ENCODE assay signal across 18 cellular contexts in the genomic region with DNA sequence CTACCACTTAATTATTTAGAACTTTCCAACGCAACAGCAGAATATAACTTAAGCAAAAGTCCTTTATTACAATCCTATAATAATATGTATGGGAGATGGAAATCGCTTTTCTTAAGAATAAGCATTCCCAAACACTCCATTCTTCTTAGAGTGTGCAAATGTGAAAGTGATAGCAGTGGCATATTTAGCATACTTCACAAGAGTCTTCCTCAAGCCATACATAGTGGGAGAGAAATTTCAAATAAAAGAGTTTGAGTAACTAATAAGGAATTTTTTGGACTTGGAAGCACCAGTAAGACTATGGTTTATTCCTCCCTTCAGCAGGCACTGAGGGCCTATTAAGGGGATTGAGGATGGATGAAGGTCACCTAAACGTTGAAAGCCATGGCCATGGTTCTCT. TPM values are rescaled to one million over a fixed set of nuclear protein-coding genes. Genes with fewer than 3 reads are reported as not detected.
"Had no signal": no experiment of that assay in that cellular context is flagged by ENCODE, and none has a peak within 500 bp of the region (broad histone marks: within the 10 kb centered on the region; RNA-seq: fewer than 3 reads in every experiment).

No MANE protein-coding gene starts in this region.

- H3K27ac ChIP-seq: coronary artery, gastrocnemius medialis, heart right ventricle, left lung, psoas muscle, suprapubic skin, VCaP had no signal

- DNase-seq: activated CD4-positive, alpha-beta memory T cell treated with anti-CD3 and anti-CD28 coated beads for 36 hours; activated CD8-positive, alpha-beta memory T cell treated with anti-CD3 and anti-CD28 coated beads, Interleukin-2, amount 10 ng/mL, durations not matched to agents 7 days and 5 days; activated naive CD4-positive, alpha-beta T cell treated with anti-CD3 and anti-CD28 coated beads, Interleukin-2, amount 10 ng/mL, durations not matched to agents 7 days and 5 days; activated T-cell treated with anti-CD3 and anti-CD28 coated beads, Interleukin-2, amount 50 U/mL, for 24 hours; central memory CD4-positive, alpha-beta T cell; effector memory CD4-positive, alpha-beta T cell; gastrocnemius medialis; heart right ventricle; psoas muscle; SK-N-SH; T-cell; T-helper 9 cell had no signal

- H3K4me1 ChIP-seq: gastrocnemius medialis, left lung, psoas muscle had no signal

- H3K36me3 ChIP-seq: gastrocnemius medialis, heart right ventricle, left lung, suprapubic skin had no signal

- H3K4me3 Mint-ChIP-seq: activated CD4-positive, alpha-beta memory T cell treated with anti-CD3 and anti-CD28 coated beads for 36 hours; activated CD8-positive, alpha-beta memory T cell treated with anti-CD3 and anti-CD28 coated beads, Interleukin-2, amount 10 ng/mL, durations not matched to agents 7 days and 5 days; activated naive CD4-positive, alpha-beta T cell treated with anti-CD3 and anti-CD28 coated beads, Interleukin-2, amount 10 ng/mL, durations not matched to agents 7 days and 5 days; activated T-cell treated with anti-CD3 and anti-CD28 coated beads, Interleukin-2, amount 50 U/mL, for 24 hours; stimulated activated naive CD8-positive, alpha-beta T cell treated with anti-CD3 and anti-CD28 coated beads, Interleukin-15, Interleukin-2, amounts not matched to agents 100 ng/mL and 50 ng/mL, for 24 hours; T-cell had no signal

- H3K9me3 ChIP-seq: gastrocnemius medialis, heart right ventricle, left lung, psoas muscle, SK-N-SH, suprapubic skin had no signal

- H3K36me3 Mint-ChIP-seq: activated CD4-positive, alpha-beta memory T cell treated with anti-CD3 and anti-CD28 coated beads for 36 hours; activated CD8-positive, alpha-beta memory T cell treated with anti-CD3 and anti-CD28 coated beads, Interleukin-2, amount 10 ng/mL, durations not matched to agents 7 days and 5 days; activated naive CD4-positive, alpha-beta T cell treated with anti-CD3 and anti-CD28 coated beads, Interleukin-2, amount 10 ng/mL, durations not matched to agents 7 days and 5 days; T-cell had no signal

- H3K4me2 ChIP-seq: SK-N-SH had no signal

- ATAC-seq: activated CD8-positive, alpha-beta memory T cell treated with anti-CD3 and anti-CD28 coated beads, Interleukin-2, amount 10 ng/mL, durations not matched to agents 7 days and 5 days; gastrocnemius medialis; heart right ventricle; psoas muscle; T-cell had no signal

- H3K9me3 Mint-ChIP-seq: activated CD4-positive, alpha-beta memory T cell treated with anti-CD3 and anti-CD28 coated beads for 36 hours; activated naive CD4-positive, alpha-beta T cell treated with anti-CD3 and anti-CD28 coated beads, Interleukin-2, amount 10 ng/mL, durations not matched to agents 7 days and 5 days; activated T-cell treated with anti-CD3 and anti-CD28 coated beads, Interleukin-2, amount 50 U/mL, for 24 hours had no signal

- H3K4me1 Mint-ChIP-seq: activated CD8-positive, alpha-beta memory T cell treated with anti-CD3 and anti-CD28 coated beads, Interleukin-2, amount 10 ng/mL, durations not matched to agents 7 days and 5 days; activated naive CD4-positive, alpha-beta T cell treated with anti-CD3 and anti-CD28 coated beads, Interleukin-2, amount 10 ng/mL, durations not matched to agents 7 days and 5 days; T-cell had no signal

- H3K27ac Mint-ChIP-seq: activated CD4-positive, alpha-beta memory T cell treated with anti-CD3 and anti-CD28 coated beads for 36 hours; activated CD8-positive, alpha-beta memory T cell treated with anti-CD3 and anti-CD28 coated beads, Interleukin-2, amount 10 ng/mL, durations not matched to agents 7 days and 5 days; activated naive CD4-positive, alpha-beta T cell treated with anti-CD3 and anti-CD28 coated beads, Interleukin-2, amount 10 ng/mL, durations not matched to agents 7 days and 5 days; activated T-cell treated with anti-CD3 and anti-CD28 coated beads, Interleukin-2, amount 50 U/mL, for 24 hours; stimulated activated naive CD8-positive, alpha-beta T cell treated with anti-CD3 and anti-CD28 coated beads, Interleukin-15, Interleukin-2, amounts not matched to agents 100 ng/mL and 50 ng/mL, for 24 hours; T-cell had no signal

- H3K4me3 ChIP-seq: coronary artery, gastrocnemius medialis, heart right ventricle, left lung, psoas muscle, suprapubic skin had no signal

RNA-seq across cellular contexts. Expression of a gene that starts 22.1 kb away (rescaled TPM):
- total RNA-seq: activated CD4-positive, alpha-beta memory T cell treated with anti-CD3 and anti-CD28 coated beads for 36 hours; activated CD8-positive, alpha-beta memory T cell treated with anti-CD3 and anti-CD28 coated beads, Interleukin-2, amount 10 ng/mL, durations not matched to agents 7 days and 5 days; T-cell had no signal
- polyA plus RNA-seq: neural cell, SK-N-SH had no signal
